In the genomic region with DNA sequence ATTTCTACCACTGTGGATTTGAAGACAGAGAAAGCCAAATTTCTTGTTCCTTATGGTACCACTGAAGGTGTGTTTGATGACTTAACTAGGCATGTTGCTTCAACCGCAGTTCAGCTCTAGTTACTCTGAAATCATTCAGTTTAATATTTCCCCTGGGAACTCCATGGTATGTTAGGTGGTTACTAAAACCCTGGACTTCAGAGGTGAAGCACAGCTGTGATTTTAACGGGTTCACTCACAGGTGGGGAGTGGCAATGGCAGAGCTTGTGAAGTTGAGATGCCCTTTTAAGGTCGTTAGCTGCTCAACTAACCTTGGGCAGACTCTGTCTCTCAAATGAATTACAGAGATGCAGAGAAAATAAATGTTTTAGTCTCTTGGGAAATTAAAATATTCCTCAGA, we compare ENCODE assay signal across 1 cellular context.
TF ChIP-seq lines count a peak whose summit lies in the region.

No MANE protein-coding gene starts in this region.

TF ChIP-seq in GM12878, 131 proteins besides CTCF, POLR2A, EP300 and RAD21 (continued from another document):
- TF ChIP-seq, protein P1, sequence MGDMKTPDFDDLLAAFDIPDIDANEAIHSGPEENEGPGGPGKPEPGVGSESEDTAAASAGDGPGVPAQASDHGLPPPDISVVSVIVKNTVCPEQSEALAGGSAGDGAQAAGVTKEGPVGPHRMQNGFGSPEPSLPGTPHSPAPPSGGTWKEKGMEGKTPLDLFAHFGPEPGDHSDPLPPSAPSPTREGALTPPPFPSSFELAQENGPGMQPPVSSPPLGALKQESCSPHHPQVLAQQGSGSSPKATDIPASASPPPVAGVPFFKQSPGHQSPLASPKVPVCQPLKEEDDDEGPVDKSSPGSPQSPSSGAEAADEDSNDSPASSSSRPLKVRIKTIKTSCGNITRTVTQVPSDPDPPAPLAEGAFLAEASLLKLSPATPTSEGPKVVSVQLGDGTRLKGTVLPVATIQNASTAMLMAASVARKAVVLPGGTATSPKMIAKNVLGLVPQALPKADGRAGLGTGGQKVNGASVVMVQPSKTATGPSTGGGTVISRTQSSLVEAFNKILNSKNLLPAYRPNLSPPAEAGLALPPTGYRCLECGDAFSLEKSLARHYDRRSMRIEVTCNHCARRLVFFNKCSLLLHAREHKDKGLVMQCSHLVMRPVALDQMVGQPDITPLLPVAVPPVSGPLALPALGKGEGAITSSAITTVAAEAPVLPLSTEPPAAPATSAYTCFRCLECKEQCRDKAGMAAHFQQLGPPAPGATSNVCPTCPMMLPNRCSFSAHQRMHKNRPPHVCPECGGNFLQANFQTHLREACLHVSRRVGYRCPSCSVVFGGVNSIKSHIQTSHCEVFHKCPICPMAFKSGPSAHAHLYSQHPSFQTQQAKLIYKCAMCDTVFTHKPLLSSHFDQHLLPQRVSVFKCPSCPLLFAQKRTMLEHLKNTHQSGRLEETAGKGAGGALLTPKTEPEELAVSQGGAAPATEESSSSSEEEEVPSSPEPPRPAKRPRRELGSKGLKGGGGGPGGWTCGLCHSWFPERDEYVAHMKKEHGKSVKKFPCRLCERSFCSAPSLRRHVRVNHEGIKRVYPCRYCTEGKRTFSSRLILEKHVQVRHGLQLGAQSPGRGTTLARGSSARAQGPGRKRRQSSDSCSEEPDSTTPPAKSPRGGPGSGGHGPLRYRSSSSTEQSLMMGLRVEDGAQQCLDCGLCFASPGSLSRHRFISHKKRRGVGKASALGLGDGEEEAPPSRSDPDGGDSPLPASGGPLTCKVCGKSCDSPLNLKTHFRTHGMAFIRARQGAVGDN (IDR thresholded peaks at IDR 0.05): no peak
- TF ChIP-seq SMAD5 (IDR thresholded peaks at IDR 0.05; ENCODE audit: low read depth) (no peak), CHD4 (IDR thresholded peaks at IDR 0.05) (no peak), BMI1 (IDR thresholded peaks at IDR 0.05; ENCODE audit: borderline replicate concordance) (no peak), NFIC (IDR thresholded peaks at IDR 0.05; ENCODE audit: low read depth, low read length) (peak; percentile 17; the same call in 1 of the 2 replicates), RAD51 (IDR thresholded peaks at IDR 0.05) (no peak), SREBF1 (IDR thresholded peaks at IDR 0.05; ENCODE audit: low read length) (no peak), GATAD2B (conservative IDR thresholded peaks at IDR 0.05; ENCODE audit: low read depth) (no peak)
